In genomic region chr17:14011740-14012405, GRCh38 we compare ENCODE assay signal across 16 cellular contexts.
"Had no signal": no experiment of that assay in that cellular context is flagged by ENCODE, and none has a peak within 500 bp of the region (broad histone marks: within the 10 kb centered on the region; RNA-seq: fewer than 3 reads in every experiment).

No MANE protein-coding gene starts in this region.

- H3K4me1 ChIP-seq: colonic mucosa, lower lobe of right lung, psoas muscle, upper lobe of right lung had no signal

- ATAC-seq: activated T-cell treated with anti-CD3 and anti-CD28 coated beads, Interleukin-2, amount 50 U/mL, for 72 hours; lower lobe of right lung; naive thymus-derived CD4-positive, alpha-beta T cell; psoas muscle; upper lobe of right lung had no signal

- DNase-seq: activated CD4-positive, alpha-beta memory T cell treated with anti-CD3 and anti-CD28 coated beads for 36 hours; activated CD4-positive, alpha-beta T cell treated with anti-CD3 and anti-CD28 coated beads for 1 hour; activated CD8-positive, alpha-beta memory T cell treated with anti-CD3 and anti-CD28 coated beads, Interleukin-2, amount 50 U/mL, for 4 hours; activated naive CD8-positive, alpha-beta T cell treated with anti-CD3 and anti-CD28 coated beads, Interleukin-2, amount 10 ng/mL, durations not matched to agents 7 days and 5 days; activated T-cell treated with anti-CD3 and anti-CD28 coated beads, Interleukin-2, amount 50 U/mL, for 72 hours; colonic mucosa; foreskin melanocyte; islet precursor cell; lower lobe of right lung; naive thymus-derived CD4-positive, alpha-beta T cell; psoas muscle; stimulated activated CD4-positive, alpha-beta T cell treated with anti-CD3 and anti-CD28 coated beads, Interleukin-12 subunit alpha, Interleukin-12 subunit beta, amount 100 ng/mL, for 4 hours; stimulated activated naive CD4-positive, alpha-beta T cell treated with Interleukin-2 at 50 U/mL for 16 hours; upper lobe of right lung had no signal

- H3K27me3 ChIP-seq: colonic mucosa, neutrophil, suprapubic skin, upper lobe of right lung had no signal

- H3K36me3 ChIP-seq: colonic mucosa, lower lobe of right lung, neutrophil, suprapubic skin, upper lobe of right lung had no signal

- H3K9me3 ChIP-seq: colonic mucosa, lower lobe of right lung, neutrophil, psoas muscle, suprapubic skin, upper lobe of right lung had no signal

- H3K4me3 ChIP-seq: colonic mucosa, lower lobe of right lung, psoas muscle, suprapubic skin, upper lobe of right lung had no signal

- H3K27ac ChIP-seq: colonic mucosa, lower lobe of right lung, neutrophil, psoas muscle, suprapubic skin, upper lobe of right lung had no signal
